ENCODE assay signal across 10 cellular contexts in the genomic region with DNA sequence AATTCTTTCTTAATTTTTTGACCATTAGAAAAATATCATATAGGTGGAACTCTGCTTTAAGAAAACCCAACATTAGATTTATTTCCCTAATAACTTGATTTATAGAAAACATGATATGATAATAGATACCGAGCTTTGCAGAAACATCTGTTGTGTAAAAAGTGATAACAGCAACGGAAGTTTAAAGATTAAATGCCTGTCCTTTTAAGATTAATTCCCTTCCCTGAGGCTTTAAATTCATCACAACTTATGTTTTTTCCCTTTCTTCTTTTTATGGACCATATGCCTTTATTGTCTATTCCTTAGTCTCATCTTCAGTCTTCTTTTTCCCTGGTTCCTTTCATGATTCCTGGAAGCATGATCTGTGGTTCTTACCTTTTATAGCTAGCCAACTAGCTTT. TPM values are rescaled to one million over a fixed set of nuclear protein-coding genes. Genes with fewer than 3 reads are reported as not detected.
A peak's percentile ranks its signal among the peaks of the same experiment; 100 is the strongest.
DNase-seq lines count a peak whose midpoint lies in the region; ATAC-seq and TF ChIP-seq lines count a peak whose summit lies in the region.
"Had no signal": no experiment of that assay in that cellular context is flagged by ENCODE, and none has a peak within 500 bp of the region (broad histone marks: within the 10 kb centered on the region; RNA-seq: fewer than 3 reads in every experiment).

No MANE protein-coding gene starts in this region.

- no peak overlapping the region for H3K4me3 Mint-ChIP-seq in effector memory CD8-positive, alpha-beta T cell
- H3K4me3 Mint-ChIP-seq: activated T-cell treated with anti-CD3 and anti-CD28 coated beads, Interleukin-2, amount 50 U/mL, for 72 hours; HFFc6 had no signal

- WGBS in GM23248 (ENCODE audit: low coverage in 1 of 2, low lambda C conversion rate in 2 of 2, missing lambda C conversion rate in 2 of 2), 2 experiments: 26 to 29% methylated on average over 2 of the region's 2 CpGs
- 2% methylated on average over 2 of the region's 2 CpGs for WGBS in hepatocyte (ENCODE audit: low lambda C conversion rate, missing lambda C conversion rate)

- peaks cover 52% of the 10 kb centered on the region for H3F3A ChIP-seq in GM23248 (ENCODE audit: insufficient read depth)

- no peaks in the 10 kb centered on the region for H3K9me3 Mint-ChIP-seq in effector memory CD8-positive, alpha-beta T cell
- H3K9me3 Mint-ChIP-seq: activated T-cell treated with anti-CD3 and anti-CD28 coated beads, Interleukin-2, amount 50 U/mL, for 72 hours; HFFc6 had no signal

- H3K9me2 ChIP-seq in GM23248 (ENCODE audit: insufficient read depth) (no peaks in the 10 kb centered on the region), hepatocyte (replicated peaks; ENCODE audit: insufficient read depth) (peaks cover 3% of the 10 kb centered on the region)

- DNase-seq in GM23248 (no peak), hepatocyte (ENCODE audit: low spot score) (no peak), cerebellar nuclear complex (lab: John Stamatoyannopoulos, UW) (no peak), hepatic stellate cell (ENCODE audit: low spot score) (no peak)
- no peak for DNase-seq in effector memory CD8-positive, alpha-beta T cell

- H3K36me3 ChIP-seq in GM23248 (ENCODE audit: low read depth) (no peaks in the 10 kb centered on the region), hepatocyte (replicated peaks; ENCODE audit: insufficient read depth, low read depth) (no peaks in the 10 kb centered on the region), subcutaneous abdominal adipose tissue (ENCODE audit: control insufficient read depth in 5 of 5, insufficient read depth in 5 of 5, low read length in 5 of 5) (no peaks in the 10 kb centered on the region)

- peaks cover 8% of the 10 kb centered on the region for H3K36me3 Mint-ChIP-seq in effector memory CD8-positive, alpha-beta T cell (ENCODE audit: insufficient read depth)

- no peak for TF ChIP-seq CTCF in VCaP (conservative IDR thresholded peaks at IDR 0.05)
- TF ChIP-seq CTCF in hepatocyte (IDR thresholded peaks at IDR 0.05; ENCODE audit: poor library complexity): no peak

- H4K20me1 ChIP-seq in GM23248 (ENCODE audit: insufficient read depth) (0 out of 2 replicates have a peak, but pooled peaks cover 12% of the 10 kb centered on the region), hepatocyte (ENCODE audit: insufficient read depth, poor library complexity, severe bottlenecking) (peaks cover 53% of the 10 kb centered on the region)

- peaks cover 43% of the 10 kb centered on the region for H3K4me1 ChIP-seq in GM23248 (ENCODE audit: insufficient read depth)
- peaks cover 41% of the 10 kb centered on the region for H3K4me1 ChIP-seq in hepatocyte (ENCODE audit: insufficient read depth)
- H3K4me1 ChIP-seq in subcutaneous abdominal adipose tissue (ENCODE audit: control insufficient read depth in 5 of 5, insufficient read depth in 5 of 5, low read length in 5 of 5): peaks cover 0 to 44% (median 33%) of the 10 kb centered on the region in 5 donors

- H3K4me3 ChIP-seq in GM23248: peak overlapping the region; percentile 88
- H3K4me3 ChIP-seq in hepatocyte: peak overlapping the region; percentile 89
- peak overlapping the region; percentile 87 to 92 (median 89) for H3K4me3 ChIP-seq in subcutaneous abdominal adipose tissue (ENCODE audit: low read depth in 1 of 5, low read length in 5 of 5)

- H3K27ac ChIP-seq in GM23248 (peak overlapping the region; percentile 99), VCaP (peak overlapping the region; percentile 99), hepatocyte (peak overlapping the region; percentile 100), subcutaneous abdominal adipose tissue (ENCODE audit: low read depth, low read length) (peak overlapping the region; percentile 99)

- no peak for ATAC-seq in GM19397 (IDR thresholded peaks at IDR 0.05; ENCODE audit: unreplicated experiment)
- no peak for ATAC-seq in effector memory CD8-positive, alpha-beta T cell (replicated peaks)

- peaks cover 25 to 34% of the 10 kb centered on the region in 2 donors for H3K4me1 Mint-ChIP-seq in effector memory CD8-positive, alpha-beta T cell (ENCODE audit: low read depth in 2 of 2)

- H3K9ac ChIP-seq in GM23248 (peak overlapping the region; percentile 99), subcutaneous abdominal adipose tissue (ENCODE audit: low read length in 5 of 5) (peak overlapping the region; percentile 3 to 100 (median 99))

- H3K4me2 ChIP-seq in GM23248 (ENCODE audit: unreplicated experiment) (peak overlapping the region; percentile 98), hepatocyte (peak overlapping the region; percentile 89)

- H3K79me2 ChIP-seq in GM23248 (ENCODE audit: insufficient read depth) (peaks cover 67% of the 10 kb centered on the region), hepatocyte (peaks cover 68% of the 10 kb centered on the region)

- H3K27me3 ChIP-seq in GM23248 (replicated peaks; ENCODE audit: insufficient read depth): no peaks in the 10 kb centered on the region
- no peaks in the 10 kb centered on the region for H3K27me3 ChIP-seq in hepatocyte
- H3K27me3 ChIP-seq in subcutaneous abdominal adipose tissue (ENCODE audit: control insufficient read depth in 5 of 5, insufficient read depth in 4 of 5, low read length in 5 of 5): no peaks in the 10 kb centered on the region

- H3K27me3 Mint-ChIP-seq in effector memory CD8-positive, alpha-beta T cell: peaks cover 2 to 8% of the 10 kb centered on the region in 2 donors

- H3K9me3 ChIP-seq in GM23248 (ENCODE audit: low read depth) (no peaks in the 10 kb centered on the region), hepatocyte (ENCODE audit: low read depth) (no peaks in the 10 kb centered on the region), subcutaneous abdominal adipose tissue (ENCODE audit: control insufficient read depth in 5 of 5, low read length in 5 of 5) (no peaks in the 10 kb centered on the region)

- in situ Hi-C loops in GM23248 (cut with MboI): no loop called here

- no peak overlapping the region for H3K27ac Mint-ChIP-seq in effector memory CD8-positive, alpha-beta T cell
- H3K27ac Mint-ChIP-seq: activated T-cell treated with anti-CD3 and anti-CD28 coated beads, Interleukin-2, amount 50 U/mL, for 72 hours; HFFc6 had no signal

- no peak overlapping the region for H2AFZ ChIP-seq in GM23248
- H2AFZ ChIP-seq in hepatocyte: no peak overlapping the region

RNA-seq across cellular contexts. Expression of gene USP47, which starts 1.9 kb away (rescaled TPM):
- 53.0 and 58.8 TPM in 2 replicates for total RNA-seq in GM23248 (2014; rRNA removed; shearing (Covaris generic))
- 35.9 and 36.3 TPM in 2 replicates for polyA plus RNA-seq in GM23248 (2016; fragmentation: Nextera tagmentation; extraction: Ambion mirVana)
- 76.9 and 81.6 TPM in 2 replicates for total RNA-seq in hepatocyte
- polyA plus RNA-seq in hepatocyte: 34.0 and 37.8 TPM in 2 replicates
